ENCODE assay signal across 12 cellular contexts in genomic region chr15:33649217-33649933, GRCh38.
DNase-seq lines count a peak whose midpoint lies in the region; ATAC-seq lines count a peak whose summit lies in the region.
"Had no signal": no experiment of that assay in that cellular context is flagged by ENCODE, and none has a peak within 500 bp of the region (broad histone marks: within the 10 kb centered on the region; RNA-seq: fewer than 3 reads in every experiment).

No MANE protein-coding gene starts in this region.

- H3K27me3 Mint-ChIP-seq in activated T-helper 17 cell treated with anti-CD3 and anti-CD28 coated beads, Interleukin-2, amount 50 U/mL, for 72 hours: peaks cover 15% of the 10 kb centered on the region
- no peaks in the 10 kb centered on the region for H3K27me3 Mint-ChIP-seq in stimulated activated naive CD8-positive, alpha-beta T cell treated with anti-CD3 and anti-CD28 coated beads, Interleukin-15, Interleukin-2, amounts not matched to agents 100 ng/mL and 50 ng/mL, for 24 hours

- H3K27ac Mint-ChIP-seq in activated T-helper 17 cell treated with anti-CD3 and anti-CD28 coated beads, Interleukin-2, amount 50 U/mL, for 72 hours: peak overlapping the region; percentile 15
- peak overlapping the region; percentile 30 for H3K27ac Mint-ChIP-seq in stimulated activated naive CD8-positive, alpha-beta T cell treated with anti-CD3 and anti-CD28 coated beads, Interleukin-15, Interleukin-2, amounts not matched to agents 100 ng/mL and 50 ng/mL, for 24 hours
- H3K27ac Mint-ChIP-seq: B cell; CD4-positive, alpha-beta T cell had no signal

- H3K9me3 Mint-ChIP-seq in activated T-helper 17 cell treated with anti-CD3 and anti-CD28 coated beads, Interleukin-2, amount 50 U/mL, for 72 hours: no peaks in the 10 kb centered on the region
- no peaks in the 10 kb centered on the region for H3K9me3 Mint-ChIP-seq in stimulated activated naive CD8-positive, alpha-beta T cell treated with anti-CD3 and anti-CD28 coated beads, Interleukin-15, Interleukin-2, amounts not matched to agents 100 ng/mL and 50 ng/mL, for 24 hours
- H3K9me3 Mint-ChIP-seq: CD4-positive, alpha-beta T cell had no signal

- H3K36me3 Mint-ChIP-seq in activated T-helper 17 cell treated with anti-CD3 and anti-CD28 coated beads, Interleukin-2, amount 50 U/mL, for 72 hours (ENCODE audit: low read depth): no peaks in the 10 kb centered on the region
- no peaks in the 10 kb centered on the region for H3K36me3 Mint-ChIP-seq in stimulated activated naive CD8-positive, alpha-beta T cell treated with anti-CD3 and anti-CD28 coated beads, Interleukin-15, Interleukin-2, amounts not matched to agents 100 ng/mL and 50 ng/mL, for 24 hours (ENCODE audit: low read depth)

- H3K4me1 Mint-ChIP-seq in activated T-helper 17 cell treated with anti-CD3 and anti-CD28 coated beads, Interleukin-2, amount 50 U/mL, for 72 hours: no peaks in the 10 kb centered on the region
- H3K4me1 Mint-ChIP-seq in stimulated activated naive CD8-positive, alpha-beta T cell treated with anti-CD3 and anti-CD28 coated beads, Interleukin-15, Interleukin-2, amounts not matched to agents 100 ng/mL and 50 ng/mL, for 24 hours (ENCODE audit: low read depth): peaks cover 3% of the 10 kb centered on the region
- H3K4me1 Mint-ChIP-seq: B cell had no signal

- H3K4me3 Mint-ChIP-seq in activated T-helper 17 cell treated with anti-CD3 and anti-CD28 coated beads, Interleukin-2, amount 50 U/mL, for 72 hours: no peak overlapping the region
- H3K4me3 Mint-ChIP-seq in stimulated activated naive CD8-positive, alpha-beta T cell treated with anti-CD3 and anti-CD28 coated beads, Interleukin-15, Interleukin-2, amounts not matched to agents 100 ng/mL and 50 ng/mL, for 24 hours: no peak overlapping the region
- H3K4me3 Mint-ChIP-seq: B cell; CD4-positive, alpha-beta T cell had no signal

- peak; percentile 68 for ATAC-seq in activated T-helper 17 cell treated with anti-CD3 and anti-CD28 coated beads, Interleukin-2, amount 50 U/mL, for 72 hours (replicated peaks)

- DNase-seq in activated T-cell treated with anti-CD3 and anti-CD28 coated beads for 48 hours (ENCODE audit: low read depth) (peak; percentile 7), NCI-H446 treated with DMSO at 0.1 percent for 48 hours (lab: John Stamatoyannopoulos, UW) (no peak)
- DNase-seq in activated T-cell treated with anti-CD3 and anti-CD28 coated beads, Interleukin-2, amount 50 U/mL, for 1 hour: no peak
- DNase-seq in stimulated activated CD4-positive, alpha-beta T cell treated with anti-CD3 and anti-CD28 coated beads, Interleukin-15, amount 100 ng/mL, for 24 hours: peak; percentile 33
- no peak for DNase-seq in stimulated activated CD4-positive, alpha-beta T cell treated with anti-CD3 and anti-CD28 coated beads, Interleukin-4, amount 100 ng/mL, for 24 hours
- DNase-seq: C1 segment of cervical spinal cord; Calu3; CD4-positive, alpha-beta T cell; DMS 273 treated with DMSO at 0.1 percent for 48 hours had no signal

Comparison
In these comparisons a context has a peak if more than half of its experiments do, and no peak if none do; other contexts are left out.
1. DNase-seq: peak in activated T-cell treated with anti-CD3 and anti-CD28 coated beads for 48 hours (single experiment) and stimulated activated CD4-positive, alpha-beta T cell treated with anti-CD3 and anti-CD28 coated beads, Interleukin-15, amount 100 ng/mL, for 24 hours (single experiment); none in activated T-cell treated with anti-CD3 and anti-CD28 coated beads, Interleukin-2, amount 50 U/mL, for 1 hour (single experiment), stimulated activated CD4-positive, alpha-beta T cell treated with anti-CD3 and anti-CD28 coated beads, Interleukin-4, amount 100 ng/mL, for 24 hours (single experiment) and NCI-H446 treated with DMSO at 0.1 percent for 48 hours (single experiment).